17 cellular contexts compared by ENCODE assay signal in genomic region chr17:41580651-41581365, GRCh38. TPM values are rescaled to one million over a fixed set of nuclear protein-coding genes. Genes with fewer than 3 reads are reported as not detected.
DNase-seq lines count a peak whose midpoint lies in the region; TF ChIP-seq lines count a peak whose summit lies in the region.
"Had no signal": no experiment of that assay in that cellular context is flagged by ENCODE, and none has a peak within 500 bp of the region (broad histone marks: within the 10 kb centered on the region; RNA-seq: fewer than 3 reads in every experiment).

No MANE protein-coding gene starts in this region.

- no peak overlapping the region for H3K9ac ChIP-seq in GM23248

- H3K4me1 ChIP-seq in GM23248 (ENCODE audit: insufficient read depth) = 0 out of 2 replicates have a peak, but pooled peaks cover 9% of the 10 kb centered on the region
- peaks cover 0 to 18% of the 10 kb centered on the region in 2 donors for H3K4me1 ChIP-seq in esophagus (ENCODE audit: control insufficient read depth in 2 of 2, insufficient read depth in 2 of 2, low read length in 1 of 2)

- no peaks in the 10 kb centered on the region for H3K36me3 ChIP-seq in GM23248 (ENCODE audit: low read depth)
- H3K36me3 ChIP-seq in esophagus (ENCODE audit: control insufficient read depth in 2 of 2, insufficient read depth in 2 of 2, low read length in 1 of 2) = no peaks in the 10 kb centered on the region

- H3F3A ChIP-seq in GM23248 (ENCODE audit: insufficient read depth) = no peaks in the 10 kb centered on the region

- DNase-seq in GM23248 = peak; percentile 33
- peak; percentile 76 for DNase-seq in RWPE1 (ENCODE audit: low spot score)
- DNase-seq in activated T-helper 1 cell treated with anti-CD3 and anti-CD28 coated beads, Interleukin-12 subunit alpha, Interleukin-12 subunit beta, Interleukin-2, Interleukin-4 antibody, amounts not matched to agents 30 ng/mL and 10 ng/mL and 1 ng/mL, durations not matched to agents 14 hours and 24 hours and 36 hours (ENCODE audit: low spot score) = no peak
- no peak for DNase-seq in AG08396 (ENCODE audit: low spot score)
- no peak for DNase-seq in NCI-H345 treated with DMSO at 0.1 percent for 48 hours (lab: John Stamatoyannopoulos, UW; ENCODE audit: unreplicated experiment)
- no peak for DNase-seq in islet precursor cell
- DNase-seq: Caco-2; GDM1; NCI-H1436 treated with DMSO at 0.1 percent for 48 hours; NCI-H2227 treated with DMSO at 0.1 percent for 48 hours; NCI-H526 treated with DMSO at 0.1 percent for 48 hours; NK-92 treated with Interleukin-12 subunit alpha and Interleukin-12 subunit beta, amount 100 ng/mL, for 24 hours; SHP77 had no signal

- in situ Hi-C loops in GM23248 (cut with MboI) = no loop called here

- POLR2A ChIA-PET in RWPE1 (lab: Yijun Ruan, JAX; ENCODE audit: low non-redundant PET) = interaction anchor here (0.7 to 1.0 kb wide), 2 partner anchors 38 to 71 kb away, joined by 3 to 5 read pairs; no protein-coding TSS in a partner anchor

- H3K36me3 Mint-ChIP-seq in activated T-helper 1 cell treated with anti-CD3 and anti-CD28 coated beads, Interleukin-12 subunit alpha, Interleukin-12 subunit beta, Interleukin-2, Interleukin-4 antibody, amounts not matched to agents 30 ng/mL and 10 ng/mL and 1 ng/mL, durations not matched to agents 14 hours and 24 hours and 36 hours (ENCODE audit: low read depth) = no peaks in the 10 kb centered on the region

- no peaks in the 10 kb centered on the region for H3K79me2 ChIP-seq in GM23248 (ENCODE audit: insufficient read depth)

- no peaks in the 10 kb centered on the region for H3K9me2 ChIP-seq in GM23248 (ENCODE audit: insufficient read depth)

- no peak overlapping the region for H3K4me2 ChIP-seq in GM23248 (ENCODE audit: unreplicated experiment)
- H3K4me2 ChIP-seq: A549 had no signal

- intact Hi-C loops in activated T-helper 1 cell treated with anti-CD3 and anti-CD28 coated beads, Interleukin-12 subunit alpha, Interleukin-12 subunit beta, Interleukin-2, Interleukin-4 antibody, amounts not matched to agents 30 ng/mL and 10 ng/mL and 1 ng/mL, durations not matched to agents 14 hours and 24 hours and 36 hours (cut with micrococcal nuclease) = no loop called here

- H3K9me3 Mint-ChIP-seq in activated T-helper 1 cell treated with anti-CD3 and anti-CD28 coated beads, Interleukin-12 subunit alpha, Interleukin-12 subunit beta, Interleukin-2, Interleukin-4 antibody, amounts not matched to agents 30 ng/mL and 10 ng/mL and 1 ng/mL, durations not matched to agents 14 hours and 24 hours and 36 hours = no peaks in the 10 kb centered on the region

- H3K27ac Mint-ChIP-seq in activated T-helper 1 cell treated with anti-CD3 and anti-CD28 coated beads, Interleukin-12 subunit alpha, Interleukin-12 subunit beta, Interleukin-2, Interleukin-4 antibody, amounts not matched to agents 30 ng/mL and 10 ng/mL and 1 ng/mL, durations not matched to agents 14 hours and 24 hours and 36 hours = no peak overlapping the region

- TF ChIP-seq CTCF in RWPE1 (conservative IDR thresholded peaks at IDR 0.05; ENCODE audit: low read depth) = no peak

- H3K27me3 Mint-ChIP-seq in activated T-helper 1 cell treated with anti-CD3 and anti-CD28 coated beads, Interleukin-12 subunit alpha, Interleukin-12 subunit beta, Interleukin-2, Interleukin-4 antibody, amounts not matched to agents 30 ng/mL and 10 ng/mL and 1 ng/mL, durations not matched to agents 14 hours and 24 hours and 36 hours (ENCODE audit: insufficient read depth) = peaks cover 23% of the 10 kb centered on the region

- no peak overlapping the region for H3K4me3 Mint-ChIP-seq in activated T-helper 1 cell treated with anti-CD3 and anti-CD28 coated beads, Interleukin-12 subunit alpha, Interleukin-12 subunit beta, Interleukin-2, Interleukin-4 antibody, amounts not matched to agents 30 ng/mL and 10 ng/mL and 1 ng/mL, durations not matched to agents 14 hours and 24 hours and 36 hours

- no peaks in the 10 kb centered on the region for H3K4me1 Mint-ChIP-seq in activated T-helper 1 cell treated with anti-CD3 and anti-CD28 coated beads, Interleukin-12 subunit alpha, Interleukin-12 subunit beta, Interleukin-2, Interleukin-4 antibody, amounts not matched to agents 30 ng/mL and 10 ng/mL and 1 ng/mL, durations not matched to agents 14 hours and 24 hours and 36 hours (ENCODE audit: low read depth)

- no peaks in the 10 kb centered on the region for H3K9me3 ChIP-seq in GM23248 (ENCODE audit: low read depth)
- no peaks in the 10 kb centered on the region for H3K9me3 ChIP-seq in esophagus (ENCODE audit: control insufficient read depth in 2 of 2, insufficient read depth in 1 of 2, low read depth in 1 of 2, low read length in 1 of 2)
- H3K9me3 ChIP-seq: A549, Caco-2 had no signal

- H3K27ac ChIP-seq in GM23248 = no peak overlapping the region
- H3K27ac ChIP-seq in RWPE1 = peak overlapping the region; percentile 100
- H3K27ac ChIP-seq in esophagus (ENCODE audit: low read depth in 2 of 2, low read length in 1 of 2) = peak overlapping the region; percentile 58 to 85
- peak overlapping the region in 18 of 21 experiments; percentile 20 to 91 (median 71) for H3K27ac ChIP-seq in skin epidermis
- H3K27ac ChIP-seq: A549 had no signal

- H4K20me1 ChIP-seq in GM23248 (ENCODE audit: insufficient read depth) = no peaks in the 10 kb centered on the region

- 0 to 20% methylated on average over 1 of the region's 1 CpG for WGBS in GM23248 (ENCODE audit: low coverage in 1 of 2, low lambda C conversion rate in 2 of 2, missing lambda C conversion rate in 2 of 2), 2 experiments
- 33 to 50% methylated on average over 1 of the region's 1 CpG for WGBS in esophagus, 2 donors

- H3K4me3 ChIP-seq in GM23248 (no peak overlapping the region), esophagus (ENCODE audit: low read depth in 1 of 2, low read length in 2 of 2) (no peak overlapping the region), skin epidermis (no peak overlapping the region)
- H3K4me3 ChIP-seq: A549 had no signal

- CTCF ChIA-PET in RWPE1 (lab: Yijun Ruan, JAX) = interaction anchor here (0.5 to 2.1 kb wide), 5 partner anchors 32 to 225 kb away, joined by 3 to 21 read pairs (median 6); no protein-coding TSS in a partner anchor

- H3K27me3 ChIP-seq in GM23248 (replicated peaks; ENCODE audit: insufficient read depth) = peaks cover 17% of the 10 kb centered on the region; the same call in 1 of the 2 replicates
- no peaks in the 10 kb centered on the region for H3K27me3 ChIP-seq in esophagus (ENCODE audit: control insufficient read depth in 1 of 2, insufficient read depth in 2 of 2, low read length in 2 of 2)

- no peak overlapping the region for H2AFZ ChIP-seq in GM23248

RNA-seq across cellular contexts. Expression of gene KRT14, which starts 5.9 kb away (rescaled TPM):
- 0.25 TPM in 1 of 2 replicates, not detected in the other for total RNA-seq in GM23248 (2014; rRNA removed; shearing (Covaris generic))
- polyA plus RNA-seq in GM23248 (2016; fragmentation: Nextera tagmentation; extraction: Ambion mirVana) (0.90 and 0.93 TPM in 2 replicates), esophagus (1,000 to 10,000 TPM in 1 of 2 donors, 100 to 1,000 TPM in 1; 516 to 1,961 TPM)
- total RNA-seq in activated T-helper 1 cell treated with anti-CD3 and anti-CD28 coated beads, Interleukin-12 subunit alpha, Interleukin-12 subunit beta, Interleukin-2, Interleukin-4 antibody, amounts not matched to agents 30 ng/mL and 10 ng/mL and 1 ng/mL, durations not matched to agents 14 hours and 24 hours and 36 hours = not detected in 2 replicates
- total RNA-seq: Caco-2, H1 had no signal

RNA-seq across cellular contexts. Expression of gene KRT9, which starts 8.9 kb away (rescaled TPM):
- total RNA-seq in GM23248 (2014; rRNA removed; shearing (Covaris generic)) = not detected in 2 replicates
- polyA plus RNA-seq in GM23248 (2016; fragmentation: Nextera tagmentation; extraction: Ambion mirVana) = not detected in 2 replicates
- polyA plus RNA-seq in esophagus = under 1 TPM; 0.12 to 0.24 TPM
- total RNA-seq in activated T-helper 1 cell treated with anti-CD3 and anti-CD28 coated beads, Interleukin-12 subunit alpha, Interleukin-12 subunit beta, Interleukin-2, Interleukin-4 antibody, amounts not matched to agents 30 ng/mL and 10 ng/mL and 1 ng/mL, durations not matched to agents 14 hours and 24 hours and 36 hours = not detected in 2 replicates
- total RNA-seq: Caco-2, H1 had no signal
- polyA plus RNA-seq: A549, H1 had no signal

RNA-seq across cellular contexts. Expression of gene KRT16, which starts 31.8 kb away (rescaled TPM):
- 0.38 and 2.5 TPM in 2 replicates for total RNA-seq in GM23248 (2014; rRNA removed; shearing (Covaris generic))
- polyA plus RNA-seq in GM23248 (2016; fragmentation: Nextera tagmentation; extraction: Ambion mirVana) (0.90 and 1.2 TPM in 2 replicates), esophagus (100 to 1,000 TPM; 413 to 534 TPM)
- total RNA-seq in activated T-helper 1 cell treated with anti-CD3 and anti-CD28 coated beads, Interleukin-12 subunit alpha, Interleukin-12 subunit beta, Interleukin-2, Interleukin-4 antibody, amounts not matched to agents 30 ng/mL and 10 ng/mL and 1 ng/mL, durations not matched to agents 14 hours and 24 hours and 36 hours = not detected in 2 replicates
- total RNA-seq: Caco-2, H1 had no signal
- polyA plus RNA-seq: H1 had no signal

RNA-seq across cellular contexts. Expression of gene KRT17, which starts 43.6 kb away (rescaled TPM):
- 0.51 and 3.8 TPM in 2 replicates for total RNA-seq in GM23248 (2014; rRNA removed; shearing (Covaris generic))
- 1.4 and 1.8 TPM in 2 replicates for polyA plus RNA-seq in GM23248 (2016; fragmentation: Nextera tagmentation; extraction: Ambion mirVana)
- polyA plus RNA-seq in esophagus = 100 to 1,000 TPM in 1 of 2 donors, 10 to 100 TPM in 1; 92.9 to 191 TPM
- total RNA-seq in activated T-helper 1 cell treated with anti-CD3 and anti-CD28 coated beads, Interleukin-12 subunit alpha, Interleukin-12 subunit beta, Interleukin-2, Interleukin-4 antibody, amounts not matched to agents 30 ng/mL and 10 ng/mL and 1 ng/mL, durations not matched to agents 14 hours and 24 hours and 36 hours = 0.24 TPM in 1 of 2 replicates, not detected in the other

RNA-seq across cellular contexts. Expression of gene KRT19, which starts 52.7 kb away (rescaled TPM):
- total RNA-seq in GM23248 (2014; rRNA removed; shearing (Covaris generic)) = 65.4 and 71.5 TPM in 2 replicates
- polyA plus RNA-seq in GM23248 (2016; fragmentation: Nextera tagmentation; extraction: Ambion mirVana) (95.5 and 100 TPM in 2 replicates), esophagus (1,000 to 10,000 TPM in 1 of 2 donors, 100 to 1,000 TPM in 1; 506 to 1,087 TPM)
- not detected in 2 replicates for total RNA-seq in activated T-helper 1 cell treated with anti-CD3 and anti-CD28 coated beads, Interleukin-12 subunit alpha, Interleukin-12 subunit beta, Interleukin-2, Interleukin-4 antibody, amounts not matched to agents 30 ng/mL and 10 ng/mL and 1 ng/mL, durations not matched to agents 14 hours and 24 hours and 36 hours

Comparison
In these comparisons a context has a peak if more than half of its experiments do, and no peak if none do; other contexts are left out.
1. DNase-seq: peak in GM23248 (single experiment) and RWPE1 (single experiment); none in activated T-helper 1 cell treated with anti-CD3 and anti-CD28 coated beads, Interleukin-12 subunit alpha, Interleukin-12 subunit beta, Interleukin-2, Interleukin-4 antibody, amounts not matched to agents 30 ng/mL and 10 ng/mL and 1 ng/mL, durations not matched to agents 14 hours and 24 hours and 36 hours (single experiment), AG08396 (single experiment), NCI-H345 treated with DMSO at 0.1 percent for 48 hours (single experiment) and islet precursor cell (single experiment).